ENCODE assay signal across 11 cellular contexts in genomic region chr12:810635-811415, GRCh38. TPM values are rescaled to one million over a fixed set of nuclear protein-coding genes. Genes with fewer than 3 reads are reported as not detected.
DNase-seq lines count a peak whose midpoint lies in the region; ATAC-seq and TF ChIP-seq lines count a peak whose summit lies in the region.
"Had no signal": no experiment of that assay in that cellular context is flagged by ENCODE, and none has a peak within 500 bp of the region (broad histone marks: within the 10 kb centered on the region; RNA-seq: fewer than 3 reads in every experiment).

No MANE protein-coding gene starts in this region.

- H3K9me3 Mint-ChIP-seq in activated T-helper 17 cell treated with anti-CD3 and anti-CD28 coated beads, Interleukin-2, amount 50 U/mL, for 72 hours: no peaks in the 10 kb centered on the region

- H3K4me1 ChIP-seq in skeletal muscle satellite cell (ENCODE audit: control insufficient read depth, insufficient read depth, low read length) (peaks cover 17% of the 10 kb centered on the region), hepatocyte (ENCODE audit: insufficient read depth) (peaks cover 14% of the 10 kb centered on the region)

- peaks cover 27% of the 10 kb centered on the region for H3K36me3 Mint-ChIP-seq in activated T-helper 17 cell treated with anti-CD3 and anti-CD28 coated beads, Interleukin-2, amount 50 U/mL, for 72 hours (ENCODE audit: low read depth)

- H3K4me3 Mint-ChIP-seq in activated T-helper 17 cell treated with anti-CD3 and anti-CD28 coated beads, Interleukin-2, amount 50 U/mL, for 72 hours: peak overlapping the region; percentile 50
- H3K4me3 Mint-ChIP-seq: endodermal cell, H9 had no signal

- H3K9me2 ChIP-seq in hepatocyte (replicated peaks; ENCODE audit: insufficient read depth): no peaks in the 10 kb centered on the region

- H3K9ac ChIP-seq in skeletal muscle satellite cell (ENCODE audit: low read depth, low read length): no peak overlapping the region

- H3K4me2 ChIP-seq in skeletal muscle satellite cell (ENCODE audit: low read length): peak overlapping the region; percentile 19
- no peak overlapping the region for H3K4me2 ChIP-seq in hepatocyte

- H3K36me3 ChIP-seq in skeletal muscle satellite cell (ENCODE audit: insufficient read depth, low read length) (peaks cover 3% of the 10 kb centered on the region), hepatocyte (replicated peaks; ENCODE audit: insufficient read depth, low read depth) (no peaks in the 10 kb centered on the region)

- TF ChIP-seq CTCF in GM12865 (IDR thresholded peaks at IDR 0.05; ENCODE audit: insufficient read depth, low read depth, low read length, missing control alignments) (no peak), hepatocyte (IDR thresholded peaks at IDR 0.05; ENCODE audit: poor library complexity) (no peak)

- H3K27me3 Mint-ChIP-seq in activated T-helper 17 cell treated with anti-CD3 and anti-CD28 coated beads, Interleukin-2, amount 50 U/mL, for 72 hours: no peaks in the 10 kb centered on the region

- 83% methylated on average over 5 of the region's 5 CpGs for WGBS in hepatocyte (ENCODE audit: low lambda C conversion rate, missing lambda C conversion rate)

- peaks cover 47% of the 10 kb centered on the region for H3K4me1 Mint-ChIP-seq in activated T-helper 17 cell treated with anti-CD3 and anti-CD28 coated beads, Interleukin-2, amount 50 U/mL, for 72 hours

- H3K79me2 ChIP-seq in hepatocyte: peaks cover 89% of the 10 kb centered on the region

- no peak overlapping the region for H2AFZ ChIP-seq in hepatocyte

- no peak overlapping the region for H3K27ac ChIP-seq in hepatocyte

- H3K27me3 ChIP-seq in skeletal muscle satellite cell (ENCODE audit: control insufficient read depth, insufficient read depth, low read length) (no peaks in the 10 kb centered on the region), hepatocyte (no peaks in the 10 kb centered on the region)

- peak; percentile 53 for ATAC-seq in HG02571 (IDR thresholded peaks at IDR 0.05; ENCODE audit: unreplicated experiment)
- peak; percentile 96 for ATAC-seq in activated T-helper 17 cell treated with anti-CD3 and anti-CD28 coated beads, Interleukin-2, amount 50 U/mL, for 72 hours (replicated peaks)
- no peak for ATAC-seq in HG03378 (IDR thresholded peaks at IDR 0.05; ENCODE audit: unreplicated experiment)
- no peak for ATAC-seq in HG03159 (IDR thresholded peaks at IDR 0.05; ENCODE audit: unreplicated experiment)
- ATAC-seq: sciatic nerve had no signal

- H4K20me1 ChIP-seq in hepatocyte (ENCODE audit: insufficient read depth, poor library complexity, severe bottlenecking): peaks cover 26% of the 10 kb centered on the region

- H3K9me3 ChIP-seq in skeletal muscle satellite cell (replicated peaks; ENCODE audit: low read length): no peaks in the 10 kb centered on the region
- no peaks in the 10 kb centered on the region for H3K9me3 ChIP-seq in hepatocyte (ENCODE audit: low read depth)

- peak overlapping the region; percentile 18; the same call in 1 of the 2 replicates for H3K4me3 ChIP-seq in GM12865 (ENCODE audit: low read depth, low read length)
- no peak overlapping the region for H3K4me3 ChIP-seq in skeletal muscle satellite cell (ENCODE audit: low read length)
- H3K4me3 ChIP-seq in hepatocyte: no peak overlapping the region

- H3K27ac Mint-ChIP-seq in activated T-helper 17 cell treated with anti-CD3 and anti-CD28 coated beads, Interleukin-2, amount 50 U/mL, for 72 hours: peak overlapping the region; percentile 44

- DNase-seq in GM12865 (ENCODE audit: low read depth) (peak; percentile 79), hepatocyte (ENCODE audit: low spot score) (no peak), NCI-H345 (lab: John Stamatoyannopoulos, UW) (no peak)
- DNase-seq: endodermal cell, H9 had no signal

RNA-seq across cellular contexts. Expression of gene WNK1, which starts 58.4 kb away (rescaled TPM):
- total RNA-seq in activated T-helper 17 cell treated with anti-CD3 and anti-CD28 coated beads, Interleukin-2, amount 50 U/mL, for 72 hours: 100 to 1,000 TPM; 150 to 252 TPM
- 67.4 and 87.4 TPM in 2 replicates for total RNA-seq in skeletal muscle satellite cell (2012; rRNA removed)
- 62.6 and 63.7 TPM in 2 replicates for total RNA-seq in hepatocyte
- polyA plus RNA-seq in hepatocyte: 51.2 and 58.5 TPM in 2 replicates

Comparison
In these comparisons a context has a peak if more than half of its experiments do, and no peak if none do; other contexts are left out.
1. ATAC-seq: peak in HG02571 (single experiment) and activated T-helper 17 cell treated with anti-CD3 and anti-CD28 coated beads, Interleukin-2, amount 50 U/mL, for 72 hours (single experiment); none in HG03378 (single experiment) and HG03159 (single experiment).